Comparison of ENCODE assay signal across 8 cellular contexts in the genomic region with DNA sequence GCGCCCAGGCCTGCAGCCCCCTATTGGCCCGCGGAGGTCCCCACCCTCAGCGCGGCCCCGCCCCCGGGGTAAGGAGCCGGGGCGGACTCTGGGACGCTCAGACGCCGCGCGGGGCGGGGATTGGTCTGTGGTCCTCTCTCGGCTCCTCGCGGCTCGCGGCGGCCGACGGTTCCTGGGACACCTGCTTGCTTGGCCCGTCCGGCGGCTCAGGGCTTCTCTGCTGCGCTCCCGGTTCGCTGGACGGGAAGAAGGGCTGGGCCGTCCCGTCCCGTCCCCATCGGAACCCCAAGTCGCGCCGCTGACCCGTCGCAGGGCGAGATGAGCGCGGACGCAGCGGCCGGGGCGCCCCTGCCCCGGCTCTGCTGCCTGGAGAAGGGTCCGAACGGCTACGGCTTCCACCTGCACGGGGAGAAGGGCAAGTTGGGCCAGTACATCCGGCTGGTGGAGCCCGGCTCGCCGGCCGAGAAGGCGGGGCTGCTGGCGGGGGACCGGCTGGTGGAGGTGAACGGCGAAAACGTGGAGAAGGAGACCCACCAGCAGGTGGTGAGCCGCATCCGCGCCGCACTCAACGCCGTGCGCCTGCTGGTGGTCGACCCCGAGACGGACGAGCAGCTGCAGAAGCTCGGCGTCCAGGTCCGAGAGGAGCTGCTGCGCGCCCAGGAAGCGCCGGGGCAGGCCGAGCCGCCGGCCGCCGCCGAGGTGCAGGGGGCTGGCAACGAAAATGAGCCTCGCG. TPM values are rescaled to one million over a fixed set of nuclear protein-coding genes. Genes with fewer than 3 reads are reported as not detected.
DNase-seq lines count a peak whose midpoint lies in the region; ATAC-seq, FAIRE-seq and TF ChIP-seq lines count a peak whose summit lies in the region.

A gene (plus strand): TSS at position 100 of the 733 bp plus-strand sequence. CDS start 219 bp downstream, at position 319.

- no peaks in the 10 kb centered on the region for H3K9me3 Mint-ChIP-seq in activated B cell treated with CpG ODN at 0.5 μM for 24 hours

- H3K36me3 Mint-ChIP-seq in activated B cell treated with CpG ODN at 0.5 μM for 24 hours (ENCODE audit: low read depth), result peaks cover 9% of the 10 kb centered on the region

- intact Hi-C loops in activated B cell treated with CpG ODN at 0.5 μM for 24 hours (cut with micrococcal nuclease), result loop anchor here (1.0 kb wide), 5 partner anchors 10 to 125 kb away; a partner anchor contains a TSS
- intact Hi-C loops in kidney (cut with DNase I), result loop anchor here (10.0 kb wide), 1 partner anchor 116 kb away; no protein-coding TSS in a partner anchor

- peaks cover 10 to 43% of the 10 kb centered on the region in 2 donors for H3K4me1 ChIP-seq in kidney (ENCODE audit: control insufficient read depth in 1 of 2, insufficient read depth in 1 of 2, low read depth in 1 of 2, low read length in 2 of 2)

- CTCF ChIA-PET in activated B cell treated with CpG ODN at 0.5 μM for 24 hours (lab: Charles Lee), result interaction anchor here (0.7 to 3.8 kb wide), 9 partner anchors 11 to 117 kb away, joined by 3 to 23 read pairs (median 4); a partner anchor contains a TSS

- no peak for TF ChIP-seq CTCF in activated B cell treated with CpG ODN at 0.5 μM for 24 hours (IDR thresholded peaks at IDR 0.05)
- peak; percentile 6 for TF ChIP-seq CTCF in kidney (IDR thresholded peaks at IDR 0.05; ENCODE audit: borderline replicate concordance, extremely low read depth, insufficient read depth)

- peak; percentile 76 to 97 for DNase-seq in NCI-H526 (lab: John Stamatoyannopoulos, UW)
- DNase-seq in NCI-H526 treated with DMSO at 0.1 percent for 48 hours (lab: John Stamatoyannopoulos, UW), result no peak
- peak; percentile 95 for DNase-seq in NCI-H2081 (lab: John Stamatoyannopoulos, UW)
- DNase-seq in activated B cell treated with CpG ODN at 0.5 μM for 24 hours, result peak; percentile 97
- DNase-seq in central memory CD4-positive, alpha-beta T cell, result peak; percentile 93
- DNase-seq in kidney, result peak; percentile 98
- peak; percentile 92 to 94 for DNase-seq in stimulated activated CD4-positive, alpha-beta T cell treated with anti-CD3 and anti-CD28 coated beads, Interleukin-15, amount 100 ng/mL, for 1 hour (ENCODE audit: low read depth in 1 of 2, low spot score in 1 of 2)

- H3K4me3 Mint-ChIP-seq in activated B cell treated with CpG ODN at 0.5 μM for 24 hours, result peak within 1 kb of the TSS; percentile 89

- H3K9me3 ChIP-seq in kidney (ENCODE audit: control insufficient read depth in 1 of 2, low read length in 2 of 2), result no peaks in the 10 kb centered on the region

- H3K4me1 Mint-ChIP-seq in activated B cell treated with CpG ODN at 0.5 μM for 24 hours, result peaks cover 64% of the 10 kb centered on the region

- peak within 1 kb of the TSS; percentile 83 to 87 for H3K9ac ChIP-seq in kidney (ENCODE audit: low read length in 2 of 2)

- ATAC-seq in HG02970 (IDR thresholded peaks at IDR 0.05; ENCODE audit: low FRiP score, unreplicated experiment), result peak; percentile 86
- ATAC-seq in activated B cell treated with CpG ODN at 0.5 μM for 24 hours (ENCODE audit: low read depth), result peak; percentile 96

- H3K27ac ChIP-seq in kidney (ENCODE audit: low read depth in 2 of 2, low read length in 2 of 2), result peak within 1 kb of the TSS; percentile 82 to 91

- no peak for FAIRE-seq in kidney (lab: Jason Lieb, UNC)

- no peaks in the 10 kb centered on the region for H3K27me3 Mint-ChIP-seq in activated B cell treated with CpG ODN at 0.5 μM for 24 hours

- POLR2A ChIA-PET in activated B cell treated with CpG ODN at 0.5 μM for 24 hours (lab: Charles Lee), result interaction anchor here (0.5 to 6.7 kb wide), 11 partner anchors 10 to 236 kb away, joined by 3 to 76 read pairs (median 4); a partner anchor contains a TSS

- H3K27ac Mint-ChIP-seq in activated B cell treated with CpG ODN at 0.5 μM for 24 hours, result peak within 1 kb of the TSS; percentile 72

- peak within 1 kb of the TSS; percentile 75 to 84 for H3K4me3 ChIP-seq in kidney (ENCODE audit: low read length in 2 of 2)

- peaks cover 0 to 3% of the 10 kb centered on the region in 2 donors for H3K36me3 ChIP-seq in kidney (ENCODE audit: control insufficient read depth in 1 of 2, insufficient read depth in 2 of 2, low read length in 2 of 2)

RNA-seq across cellular contexts. Expression of the gene that starts here (rescaled TPM):
- total RNA-seq in activated B cell treated with CpG ODN at 0.5 μM for 24 hours (33.3 and 34.5 TPM in 2 replicates), kidney (71.3 TPM)
- 448 TPM for polyA plus RNA-seq in kidney (ENCODE audit: insufficient read depth, low read depth, low replicate concordance)
